ENCODE assay signal across 27 cellular contexts in the genomic region with DNA sequence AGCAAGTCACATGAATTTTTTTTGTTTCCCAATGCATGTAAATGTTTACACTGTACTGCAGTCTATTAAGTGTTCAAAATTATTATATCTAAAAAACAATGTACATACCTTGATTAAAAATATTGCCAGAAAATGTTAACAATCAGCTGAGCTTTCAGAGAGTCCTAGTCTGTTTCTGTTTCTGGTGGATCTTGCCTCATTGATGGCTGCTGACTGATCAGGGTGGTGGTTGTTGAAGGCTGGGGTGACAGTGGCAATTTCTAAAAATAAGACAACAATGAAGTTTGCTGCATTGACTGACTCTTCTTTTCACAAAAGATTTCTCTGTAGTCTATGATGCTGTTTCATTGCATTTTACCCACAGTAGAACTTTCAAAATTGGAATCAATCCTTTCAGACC. TPM values are rescaled to one million over a fixed set of nuclear protein-coding genes. Genes with fewer than 3 reads are reported as not detected.
"Had no signal": no experiment of that assay in that cellular context is flagged by ENCODE, and none has a peak within 500 bp of the region (broad histone marks: within the 10 kb centered on the region; RNA-seq: fewer than 3 reads in every experiment).

No MANE protein-coding gene starts in this region.

- H3K4me3 Mint-ChIP-seq: activated CD4-positive, alpha-beta memory T cell treated with anti-CD3 and anti-CD28 coated beads for 36 hours; activated CD4-positive, alpha-beta T cell treated with anti-CD3 and anti-CD28 coated beads, Interleukin-2, amount 10 ng/mL, durations not matched to agents 7 days and 5 days had no signal

- H3K9me3 Mint-ChIP-seq: activated CD4-positive, alpha-beta memory T cell treated with anti-CD3 and anti-CD28 coated beads for 36 hours; activated naive CD4-positive, alpha-beta T cell treated with anti-CD3 and anti-CD28 coated beads, Interleukin-2, amount 50 U/mL, for 72 hours had no signal

- H3K9me3 ChIP-seq: breast epithelium had no signal

- H3K27ac ChIP-seq: breast epithelium, SK-N-MC, VCaP had no signal

- H3K36me3 Mint-ChIP-seq: activated CD4-positive, alpha-beta memory T cell treated with anti-CD3 and anti-CD28 coated beads for 36 hours; activated naive CD4-positive, alpha-beta T cell treated with anti-CD3 and anti-CD28 coated beads, Interleukin-2, amount 50 U/mL, for 72 hours had no signal

- FAIRE-seq: K562 had no signal

- H3K4me1 ChIP-seq: breast epithelium had no signal

- H3K27me3 ChIP-seq: breast epithelium had no signal

- H3K4me3 ChIP-seq: breast epithelium, K562, SK-N-MC had no signal

- DNase-seq: activated CD4-positive, alpha-beta memory T cell treated with anti-CD3 and anti-CD28 coated beads for 36 hours; activated CD4-positive, alpha-beta T cell treated with anti-CD3 and anti-CD28 coated beads, Interleukin-2, amount 10 ng/mL, durations not matched to agents 7 days and 5 days; activated CD4-positive, CD25-positive, alpha-beta regulatory T cell; activated CD8-positive, alpha-beta memory T cell treated with anti-CD3 and anti-CD28 coated beads, Interleukin-2, amount 50 U/mL, for 4 hours; activated gamma-delta T cell treated with Interleukin-2 at 50 U/mL for 16 hours; activated T-cell treated with anti-CD3 and anti-CD28 coated beads, Interleukin-2, amount 50 U/mL, for 72 hours; aorta; caudate nucleus; Karpas-422; MM.1S; NCI-H1105; NCI-H1436; NCI-H1694 treated with DMSO at 0.1 percent for 48 hours; NCI-H2029 treated with DMSO at 0.1 percent for 48 hours; NCI-H446; NCI-H524; OCI-M1; RPMI8226; T-helper 1 cell had no signal

- ATAC-seq: activated naive CD4-positive, alpha-beta T cell treated with anti-CD3 and anti-CD28 coated beads, Interleukin-2, amount 50 U/mL, for 72 hours; activated T-cell treated with anti-CD3 and anti-CD28 coated beads, Interleukin-2, amount 50 U/mL, for 72 hours; K562; Panc1; Right ventricle myocardium inferior had no signal

- H3K27ac Mint-ChIP-seq: activated CD4-positive, alpha-beta memory T cell treated with anti-CD3 and anti-CD28 coated beads for 36 hours; activated CD4-positive, alpha-beta T cell treated with anti-CD3 and anti-CD28 coated beads, Interleukin-2, amount 10 ng/mL, durations not matched to agents 7 days and 5 days; activated naive CD4-positive, alpha-beta T cell treated with anti-CD3 and anti-CD28 coated beads, Interleukin-2, amount 50 U/mL, for 72 hours; activated T-cell treated with anti-CD3 and anti-CD28 coated beads, Interleukin-2, amount 50 U/mL, for 72 hours; activated T-helper 2 cell treated with anti-CD3 and anti-CD28 coated beads, Interferon-gamma antibody, Interleukin-2, Interleukin-4, amounts not matched to agents 10 μg/mL and 5 μg/mL and 100 μg/mL, durations not matched to agents 14 hours and 24 hours and 36 hours had no signal

RNA-seq across cellular contexts. Expression of a gene that starts 16.6 kb away (rescaled TPM):
- total RNA-seq: K562 had no signal
- polyA plus RNA-seq: K562 had no signal
